15 cellular contexts compared by ENCODE assay signal in the genomic region with DNA sequence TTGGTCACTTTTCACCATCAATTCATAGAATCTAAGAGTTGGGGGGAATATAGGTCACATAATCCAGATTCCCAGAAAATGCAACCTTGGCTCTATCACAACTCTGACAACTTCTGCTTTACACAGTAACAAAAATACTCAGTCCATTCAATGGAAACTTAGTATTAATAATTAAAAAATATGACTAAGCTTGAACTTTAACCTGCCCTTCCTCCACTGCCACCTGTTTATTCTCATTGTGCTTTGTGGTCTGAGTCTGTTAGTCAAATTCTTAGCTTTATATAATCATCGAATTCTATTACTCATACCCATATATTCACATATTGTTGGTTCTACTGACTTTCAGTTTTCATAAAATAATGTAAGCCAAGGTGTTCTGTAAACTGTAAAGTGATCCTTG.
A peak's percentile ranks its signal among the peaks of the same experiment; 100 is the strongest.
DNase-seq lines count a peak whose midpoint lies in the region; ATAC-seq and TF ChIP-seq lines count a peak whose summit lies in the region.
"Had no signal": no experiment of that assay in that cellular context is flagged by ENCODE, and none has a peak within 500 bp of the region (broad histone marks: within the 10 kb centered on the region; RNA-seq: fewer than 3 reads in every experiment).

No MANE protein-coding gene starts in this region.

- H3K36me3 Mint-ChIP-seq in mesothelial cell of epicardium = no peaks in the 10 kb centered on the region

- 88 to 94% methylated on average over 1 of the region's 1 CpG for WGBS in thyroid gland, 2 donors

- H3K27me3 ChIP-seq in thyroid gland = no peaks in the 10 kb centered on the region

- no peaks in the 10 kb centered on the region for H3K36me3 ChIP-seq in thyroid gland

- no peak for TF ChIP-seq POLR2A in thyroid gland (IDR thresholded peaks at IDR 0.05)

- no peaks in the 10 kb centered on the region for H3K27me3 Mint-ChIP-seq in mesothelial cell of epicardium (ENCODE audit: low read depth)
- H3K27me3 Mint-ChIP-seq: activated CD8-positive, alpha-beta T cell treated with anti-CD3 and anti-CD28 coated beads for 36 hours had no signal

- intact Hi-C loops in thyroid gland (cut with DNase I) = no loop called here

- H3K4me1 ChIP-seq in thyroid gland = peaks cover 16% of the 10 kb centered on the region in 2 donors

- H3K9me3 Mint-ChIP-seq in mesothelial cell of epicardium = no peaks in the 10 kb centered on the region
- H3K9me3 Mint-ChIP-seq: activated CD8-positive, alpha-beta T cell treated with anti-CD3 and anti-CD28 coated beads for 36 hours; T-helper 2 cell treated with Interferon-gamma antibody and Interleukin-4, amounts not matched to agents 5 μg/mL and 100 μg/mL, for 36 hours had no signal

- H3K27ac Mint-ChIP-seq in mesothelial cell of epicardium = no peak overlapping the region
- H3K27ac Mint-ChIP-seq: activated CD8-positive, alpha-beta T cell treated with anti-CD3 and anti-CD28 coated beads for 36 hours; T-helper 2 cell treated with Interferon-gamma antibody and Interleukin-4, amounts not matched to agents 5 μg/mL and 100 μg/mL, for 36 hours had no signal

- DNase-seq in ACHN (peak; percentile 71), dermis blood vessel endothelial cell (peak; percentile 28), thyroid gland (no peak), mesothelial cell of epicardium (ENCODE audit: low spot score in 2 of 2, unreplicated experiment in 2 of 2) (no peak), NCI-H2196 treated with DMSO at 0.1 percent for 48 hours (lab: John Stamatoyannopoulos, UW; ENCODE audit: unreplicated experiment) (no peak)
- DNase-seq in activated CD4-positive, alpha-beta T cell treated with anti-CD3 and anti-CD28 coated beads, Interleukin-2, amount 50 U/mL, for 1 hour = no peak
- DNase-seq: activated CD8-positive, alpha-beta T cell treated with anti-CD3 and anti-CD28 coated beads for 36 hours; central memory CD4-positive, alpha-beta T cell; NCI-H1105; NCI-H526 treated with DMSO at 0.1 percent for 48 hours; stimulated activated CD4-positive, alpha-beta T cell treated with anti-CD3 and anti-CD28 coated beads, Interleukin-12 subunit alpha, Interleukin-12 subunit beta, amount 100 ng/mL, for 4 hours had no signal

- no peak overlapping the region for H3K27ac ChIP-seq in thyroid gland
- H3K27ac ChIP-seq: epithelial cell of prostate had no signal

- H3K4me1 Mint-ChIP-seq in mesothelial cell of epicardium = peaks cover 14% of the 10 kb centered on the region

- ATAC-seq in GM19467 (IDR thresholded peaks at IDR 0.05; ENCODE audit: unreplicated experiment) (peak; percentile 68), HG03460 (IDR thresholded peaks at IDR 0.05; ENCODE audit: unreplicated experiment) (peak; percentile 51)
- ATAC-seq: activated CD8-positive, alpha-beta T cell treated with anti-CD3 and anti-CD28 coated beads for 36 hours had no signal

- H3K4me3 ChIP-seq in thyroid gland (replicated peaks in 1 of 3) = no peak overlapping the region

- no peaks in the 10 kb centered on the region for H3K9me3 ChIP-seq in thyroid gland

- in situ Hi-C loops in ACHN (cut with HindIII; ENCODE audit: low pct_ligation_motif_present, low pct_unique_long_range_greater_than_20kb, low sequenced_read_pairs) = no loop called here

- no peak overlapping the region for H3K4me3 Mint-ChIP-seq in mesothelial cell of epicardium
- H3K4me3 Mint-ChIP-seq: activated CD8-positive, alpha-beta T cell treated with anti-CD3 and anti-CD28 coated beads for 36 hours; T-helper 2 cell treated with Interferon-gamma antibody and Interleukin-4, amounts not matched to agents 5 μg/mL and 100 μg/mL, for 36 hours had no signal

- TF ChIP-seq CTCF in thyroid gland (IDR thresholded peaks at IDR 0.05) (no peak), mesothelial cell of epicardium (IDR thresholded peaks at IDR 0.05; ENCODE audit: unreplicated experiment) (no peak)

Comparison
In these comparisons a context has a peak if more than half of its experiments do, and no peak if none do; other contexts are left out.
1. DNase-seq: peak in ACHN (single experiment) and dermis blood vessel endothelial cell (single experiment); none in thyroid gland (0 of 2), mesothelial cell of epicardium (0 of 2), activated CD4-positive, alpha-beta T cell treated with anti-CD3 and anti-CD28 coated beads, Interleukin-2, amount 50 U/mL, for 1 hour (single experiment) and NCI-H2196 treated with DMSO at 0.1 percent for 48 hours (single experiment).